In the genomic region with DNA sequence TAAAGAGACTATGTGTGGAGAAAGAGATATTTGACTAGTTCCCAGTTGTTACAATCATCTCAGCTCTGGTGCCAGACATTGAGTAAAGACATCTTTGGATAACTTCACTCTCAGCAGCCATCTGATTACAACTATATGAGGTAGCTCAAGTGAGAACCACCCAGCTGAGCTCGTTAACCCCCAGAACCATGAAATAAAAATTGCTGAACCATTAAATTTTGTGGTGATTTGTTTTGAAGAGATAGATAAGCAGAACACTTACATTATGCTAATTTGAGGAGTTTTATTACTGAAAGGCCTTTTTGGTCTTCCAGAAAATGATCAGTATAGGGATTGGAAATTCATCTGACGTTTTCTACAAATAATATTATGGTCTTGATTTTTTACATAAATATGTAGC, we compare ENCODE assay signal across 29 cellular contexts.
"Had no signal": no experiment of that assay in that cellular context is flagged by ENCODE, and none has a peak within 500 bp of the region (broad histone marks: within the 10 kb centered on the region; RNA-seq: fewer than 3 reads in every experiment).

No MANE protein-coding gene starts in this region.

- ATAC-seq: activated CD4-positive, alpha-beta T cell treated with anti-CD3 and anti-CD28 coated beads for 36 hours; activated CD4-positive, CD25-positive, alpha-beta regulatory T cell treated with anti-CD3 and anti-CD28 coated beads, Interleukin-2, amount 50 U/mL, for 24 hours; activated CD8-positive, alpha-beta memory T cell treated with anti-CD3 and anti-CD28 coated beads, Interleukin-2, amount 10 ng/mL, durations not matched to agents 7 days and 5 days; activated CD8-positive, alpha-beta T cell treated with anti-CD3 and anti-CD28 coated beads, Interleukin-2, amount 10 ng/mL, durations not matched to agents 7 days and 5 days; activated naive CD8-positive, alpha-beta T cell treated with anti-CD3 and anti-CD28 coated beads, Interleukin-2, amount 50 U/mL, for 24 hours; WTC11 had no signal

- H3K4me1 ChIP-seq: ascending aorta had no signal

- H3K27ac ChIP-seq: ascending aorta, WERI-Rb-1 had no signal

- H3K4me3 ChIP-seq: ascending aorta had no signal

- H3K36me3 ChIP-seq: ascending aorta, WERI-Rb-1 had no signal

- DNase-seq: activated CD4-positive, alpha-beta memory T cell treated with anti-CD3 and anti-CD28 coated beads, Interleukin-2, amount 10 ng/mL, durations not matched to agents 7 days and 5 days; activated CD4-positive, alpha-beta T cell treated with anti-CD3 and anti-CD28 coated beads for 1 hour; activated CD4-positive, alpha-beta T cell treated with anti-CD3 and anti-CD28 coated beads for 36 hours; activated CD4-positive, alpha-beta T cell treated with anti-CD3 and anti-CD28 coated beads for 48 hours; activated CD4-positive, alpha-beta T cell treated with anti-CD3 and anti-CD28 coated beads, Interleukin-2, amount 10 ng/mL, durations not matched to agents 7 days and 5 days; activated CD4-positive, alpha-beta T cell treated with anti-CD3 and anti-CD28 coated beads, Interleukin-2, amount 50 U/mL, for 48 hours; activated CD4-positive, CD25-positive, alpha-beta regulatory T cell; activated CD8-positive, alpha-beta memory T cell treated with anti-CD3 and anti-CD28 coated beads for 24 hours; activated CD8-positive, alpha-beta memory T cell treated with anti-CD3 and anti-CD28 coated beads, Interleukin-2, amount 10 ng/mL, durations not matched to agents 7 days and 5 days; activated CD8-positive, alpha-beta memory T cell treated with anti-CD3 and anti-CD28 coated beads, Interleukin-2, amount 50 U/mL, for 48 hours; activated CD8-positive, alpha-beta T cell treated with anti-CD3 and anti-CD28 coated beads, Interleukin-2, amount 10 ng/mL, durations not matched to agents 7 days and 5 days; activated effector memory CD4-positive, alpha-beta T cell treated with Interleukin-2 at 50 U/mL for 16 hours; activated gamma-delta T cell; activated naive CD4-positive, alpha-beta T cell treated with anti-CD3 and anti-CD28 coated beads, Interleukin-2, amount 10 ng/mL, durations not matched to agents 7 days and 5 days; activated naive CD4-positive, alpha-beta T cell treated with Interleukin-2 at 50 U/mL for 16 hours; activated naive CD8-positive, alpha-beta T cell treated with anti-CD3 and anti-CD28 coated beads, Interleukin-2, amount 10 ng/mL, durations not matched to agents 7 days and 5 days; activated naive CD8-positive, alpha-beta T cell treated with anti-CD3 and anti-CD28 coated beads, Interleukin-2, amount 50 U/mL, for 24 hours; activated T-cell treated with anti-CD3 and anti-CD28 coated beads, Interleukin-2, amount 50 U/mL, for 24 hours; activated T-cell treated with anti-CD3 and anti-CD28 coated beads, Interleukin-2, amount 50 U/mL, for 48 hours; amygdala; anterior cingulate cortex; central memory CD4-positive, alpha-beta T cell; T-helper 1 cell; T-helper 2 cell; T-helper 9 cell; WERI-Rb-1 had no signal

- H3K27me3 ChIP-seq: ascending aorta had no signal
